ENCODE assay signal across 8 cellular contexts in genomic region chr14:102316048-102316745, GRCh38. TPM values are rescaled to one million over a fixed set of nuclear protein-coding genes. Genes with fewer than 3 reads are reported as not detected.
DNase-seq lines count a peak whose midpoint lies in the region; ATAC-seq and TF ChIP-seq lines count a peak whose summit lies in the region.

No MANE protein-coding gene starts in this region.

- peaks cover 0 to 4% (median 0%) of the 10 kb centered on the region in 7 donors for H3K9me3 Mint-ChIP-seq in CD4-positive, CD25-positive, alpha-beta regulatory T cell
- H3K9me3 Mint-ChIP-seq in nephron, result no peaks in the 10 kb centered on the region

- H3F3A ChIP-seq in SU-DHL-6 (ENCODE audit: insufficient read depth), result peaks cover 8% of the 10 kb centered on the region

- peak overlapping the region; percentile 91 for H3K4me3 ChIP-seq in CD4-positive, CD25-positive, alpha-beta regulatory T cell (ENCODE audit: low read depth, low read length)
- peak overlapping the region; percentile 67 for H3K4me3 ChIP-seq in SU-DHL-6 (ENCODE audit: insufficient read depth, low read length, poor library complexity, severe bottlenecking)
- peak overlapping the region; percentile 52 for H3K4me3 ChIP-seq in effector memory CD4-positive, alpha-beta T cell (ENCODE audit: insufficient read depth, low read depth, low read length, poor library complexity, severe bottlenecking)

- H3K9ac ChIP-seq in SU-DHL-6 (ENCODE audit: low read length), result peak overlapping the region; percentile 66

- peaks cover 50% of the 10 kb centered on the region for H3K4me1 ChIP-seq in CD4-positive, CD25-positive, alpha-beta regulatory T cell (ENCODE audit: control insufficient read depth, insufficient read depth, low read length, poor library complexity, severe bottlenecking)
- peaks cover 41% of the 10 kb centered on the region for H3K4me1 ChIP-seq in effector memory CD4-positive, alpha-beta T cell (ENCODE audit: control insufficient read depth, insufficient read depth, low read length, poor library complexity, severe bottlenecking)

- peaks cover 28% of the 10 kb centered on the region for H3K27me3 Mint-ChIP-seq in CD4-positive, CD25-positive, alpha-beta regulatory T cell
- H3K27me3 Mint-ChIP-seq in nephron (ENCODE audit: low read depth), result peaks cover 10% of the 10 kb centered on the region

- no peaks in the 10 kb centered on the region for H3K36me3 ChIP-seq in CD4-positive, CD25-positive, alpha-beta regulatory T cell (ENCODE audit: control insufficient read depth, insufficient read depth, low read length)
- no peaks in the 10 kb centered on the region for H3K36me3 ChIP-seq in SU-DHL-6 (ENCODE audit: low read length)
- H3K36me3 ChIP-seq in effector memory CD4-positive, alpha-beta T cell (ENCODE audit: control insufficient read depth, insufficient read depth, low read length), result no peaks in the 10 kb centered on the region

- peak overlapping the region; percentile 99 for H2AFZ ChIP-seq in SU-DHL-6 (ENCODE audit: low read depth, low read length, severe bottlenecking)

- H3K4me3 Mint-ChIP-seq in CD4-positive, CD25-positive, alpha-beta regulatory T cell, result peak overlapping the region; percentile 94 to 98 (median 96)
- H3K4me3 Mint-ChIP-seq in nephron, result peak overlapping the region; percentile 94 to 97 (median 96)

- H4K20me1 ChIP-seq in SU-DHL-6 (ENCODE audit: low read depth, low read length), result no peaks in the 10 kb centered on the region

- peaks cover 12 to 66% (median 37%) of the 10 kb centered on the region in 4 donors for H3K4me1 Mint-ChIP-seq in CD4-positive, CD25-positive, alpha-beta regulatory T cell
- peaks cover 53% of the 10 kb centered on the region for H3K4me1 Mint-ChIP-seq in nephron

- H3K27ac ChIP-seq in CD4-positive, CD25-positive, alpha-beta regulatory T cell (ENCODE audit: insufficient read depth, low read length, poor library complexity, severe bottlenecking), result peak overlapping the region; percentile 68
- no peak overlapping the region for H3K27ac ChIP-seq in SU-DHL-6 (ENCODE audit: low read depth, low read length)
- peak overlapping the region; percentile 58 for H3K27ac ChIP-seq in effector memory CD4-positive, alpha-beta T cell (ENCODE audit: insufficient read depth, low read length, poor library complexity, severe bottlenecking)

- H3K79me2 ChIP-seq in SU-DHL-6 (ENCODE audit: insufficient read depth, low read length), result no peaks in the 10 kb centered on the region

- ATAC-seq in CD4-positive, CD25-positive, alpha-beta regulatory T cell (ENCODE audit: low read depth in 2 of 2), result no peak

- H3K4me2 ChIP-seq in SU-DHL-6 (ENCODE audit: low read depth, low read length, poor library complexity, severe bottlenecking), result peak overlapping the region; percentile 99

- H3K36me3 Mint-ChIP-seq in CD4-positive, CD25-positive, alpha-beta regulatory T cell, result peaks cover 5% of the 10 kb centered on the region
- H3K36me3 Mint-ChIP-seq in nephron (ENCODE audit: low read depth), result no peaks in the 10 kb centered on the region

- no peaks in the 10 kb centered on the region for H3K9me2 ChIP-seq in SU-DHL-6 (replicated peaks; ENCODE audit: insufficient read depth, low read length)

- no peaks in the 10 kb centered on the region for H3K27me3 ChIP-seq in CD4-positive, CD25-positive, alpha-beta regulatory T cell (ENCODE audit: control insufficient read depth, insufficient read depth, low read length)
- H3K27me3 ChIP-seq in SU-DHL-6 (ENCODE audit: low read length), result no peaks in the 10 kb centered on the region
- no peaks in the 10 kb centered on the region for H3K27me3 ChIP-seq in effector memory CD4-positive, alpha-beta T cell (replicated peaks; ENCODE audit: control insufficient read depth, insufficient read depth, low read length, poor library complexity, severe bottlenecking)

- no peak for TF ChIP-seq CTCF in SU-DHL-6 (IDR thresholded peaks at IDR 0.05; ENCODE audit: insufficient read depth, low read length, poor library complexity, severe bottlenecking)
- no peak for TF ChIP-seq CTCF in nephron (IDR thresholded peaks at IDR 0.05; ENCODE audit: unreplicated experiment in 3 of 3)
- no peak for TF ChIP-seq CTCF in GM10266 (IDR thresholded peaks at IDR 0.05; ENCODE audit: control insufficient read depth, insufficient read depth, low read depth, missing control alignments)

- H3K27ac Mint-ChIP-seq in CD4-positive, CD25-positive, alpha-beta regulatory T cell, result peak overlapping the region; percentile 93 to 99 (median 99)
- peak overlapping the region; percentile 98 to 99 (median 99) for H3K27ac Mint-ChIP-seq in nephron

- H3K9me3 ChIP-seq in CD4-positive, CD25-positive, alpha-beta regulatory T cell (ENCODE audit: control insufficient read depth in 2 of 2, low read length in 2 of 2), result no peaks in the 10 kb centered on the region
- H3K9me3 ChIP-seq in SU-DHL-6 (ENCODE audit: insufficient read depth, low read length), result no peaks in the 10 kb centered on the region
- H3K9me3 ChIP-seq in effector memory CD4-positive, alpha-beta T cell (ENCODE audit: control insufficient read depth, low read length), result no peaks in the 10 kb centered on the region

- peak in 2 of 3 donors; percentile 25 to 53 for DNase-seq in CD4-positive, CD25-positive, alpha-beta regulatory T cell
- DNase-seq in HT1080 (ENCODE audit: low read depth), result peak; percentile 70
- peak in 1 of 3 donors; percentile 27 for DNase-seq in effector memory CD4-positive, alpha-beta T cell
- DNase-seq in GM10266 (ENCODE audit: extremely low spot score), result no peak
- no peak for DNase-seq in SKM-1 (lab: John Stamatoyannopoulos, UW; ENCODE audit: unreplicated experiment)
- DNase-seq in midbrain (lab: John Stamatoyannopoulos, UW), result no peak

RNA-seq across cellular contexts. Expression of gene ZNF839, which starts 3.3 kb away (rescaled TPM):
- total RNA-seq in CD4-positive, CD25-positive, alpha-beta regulatory T cell, result 15.3 TPM
- 1 to 10 TPM; 3.1 to 7.8 (median 4.2) TPM for polyA plus RNA-seq in CD4-positive, CD25-positive, alpha-beta regulatory T cell
- total RNA-seq in HT1080 (2014; rRNA removed; shearing (Covaris generic)), result 8.0 and 12.5 TPM in 2 replicates
- polyA plus RNA-seq in HT1080 (2015; cell fraction: cytosol; rRNA removed), result 9.9 and 12.6 TPM in 2 replicates
- 42.4 and 46.9 TPM in 2 replicates for polyA plus RNA-seq in HT1080 (2015; cell fraction: nucleus; rRNA removed)

RNA-seq across cellular contexts. Expression of gene MOK, which starts 11.2 kb away (rescaled TPM):
- 1.0 TPM for total RNA-seq in CD4-positive, CD25-positive, alpha-beta regulatory T cell
- 1 to 10 TPM in 1 of 4 donors, under 1 TPM in 2, not detected in 1; 0.73 to 1.4 (median 0.89) TPM for polyA plus RNA-seq in CD4-positive, CD25-positive, alpha-beta regulatory T cell
- total RNA-seq in HT1080 (2014; rRNA removed; shearing (Covaris generic)), result 34.5 and 36.6 TPM in 2 replicates
- 71.9 and 84.1 TPM in 2 replicates for polyA plus RNA-seq in HT1080 (2015; cell fraction: cytosol; rRNA removed)
- 234 and 239 TPM in 2 replicates for polyA plus RNA-seq in HT1080 (2015; cell fraction: nucleus; rRNA removed)

RNA-seq across cellular contexts. Expression of gene CINP, which starts 46.5 kb away (rescaled TPM):
- total RNA-seq in CD4-positive, CD25-positive, alpha-beta regulatory T cell, result 21.5 TPM
- polyA plus RNA-seq in CD4-positive, CD25-positive, alpha-beta regulatory T cell, result 10 to 100 TPM; 33.3 to 57.0 (median 42.8) TPM
- 94.3 and 105 TPM in 2 replicates for total RNA-seq in HT1080 (2014; rRNA removed; shearing (Covaris generic))
- polyA plus RNA-seq in HT1080 (2015; cell fraction: cytosol; rRNA removed), result 96.2 and 102 TPM in 2 replicates
- 47.7 and 48.8 TPM in 2 replicates for polyA plus RNA-seq in HT1080 (2015; cell fraction: nucleus; rRNA removed)

RNA-seq across cellular contexts. Expression of gene TECPR2, which starts 46.5 kb away (rescaled TPM):
- 12.7 TPM for total RNA-seq in CD4-positive, CD25-positive, alpha-beta regulatory T cell
- polyA plus RNA-seq in CD4-positive, CD25-positive, alpha-beta regulatory T cell, result 1 to 10 TPM; 2.4 to 2.9 (median 2.7) TPM
- total RNA-seq in HT1080 (2014; rRNA removed; shearing (Covaris generic)), result 9.0 and 9.1 TPM in 2 replicates
- 5.8 and 13.2 TPM in 2 replicates for polyA plus RNA-seq in HT1080 (2015; cell fraction: cytosol; rRNA removed)
- polyA plus RNA-seq in HT1080 (2015; cell fraction: nucleus; rRNA removed), result 10.2 and 14.4 TPM in 2 replicates

Comparison
In these comparisons a context has a peak if more than half of its experiments do, and no peak if none do; other contexts are left out.
1. DNase-seq: peak in CD4-positive, CD25-positive, alpha-beta regulatory T cell (2 of 3) and HT1080 (single experiment); none in GM10266 (single experiment), SKM-1 (single experiment) and midbrain (single experiment).
2. RNA of gene MOK, which starts 11.2 kb away (total RNA-seq): 34.5 to 36.6 TPM in HT1080; 1.0 TPM in CD4-positive, CD25-positive, alpha-beta regulatory T cell (single experiment); every median in the first group is over 10 times any median in the second.
3. Peak in every context shown above with its lines, with median percentiles within 50 percentile points of each other: H3K4me3 ChIP-seq.